Comparison of ENCODE assay signal across 8 cellular contexts in genomic region chr1:156813750-156814570, GRCh38. TPM values are rescaled to one million over a fixed set of nuclear protein-coding genes. Genes with fewer than 3 reads are reported as not detected.
DNase-seq lines count a peak whose midpoint lies in the region; ATAC-seq and TF ChIP-seq lines count a peak whose summit lies in the region.

No MANE protein-coding gene starts in this region.

- peaks cover 66% of the 10 kb centered on the region for H3K36me3 Mint-ChIP-seq in activated naive CD4-positive, alpha-beta T cell treated with anti-CD3 and anti-CD28 coated beads for 36 hours (ENCODE audit: low read depth)

- no peaks in the 10 kb centered on the region for H3K79me2 ChIP-seq in parathyroid adenoma

- peaks cover 62% of the 10 kb centered on the region for H3K4me1 Mint-ChIP-seq in activated naive CD4-positive, alpha-beta T cell treated with anti-CD3 and anti-CD28 coated beads for 36 hours (ENCODE audit: low read depth)

- H3K9me3 ChIP-seq in parathyroid adenoma (ENCODE audit: control insufficient read depth, low read length): no peaks in the 10 kb centered on the region
- no peaks in the 10 kb centered on the region for H3K9me3 ChIP-seq in tibial nerve

- peak overlapping the region; percentile 100 for H3K27ac Mint-ChIP-seq in activated naive CD4-positive, alpha-beta T cell treated with anti-CD3 and anti-CD28 coated beads for 36 hours

- H3K4me3 ChIP-seq in AG09309 (ENCODE audit: control insufficient read depth, low read depth, low read length) (no peak overlapping the region; the same call in 1 of the 2 replicates), parathyroid adenoma (ENCODE audit: low read depth, low read length) (peak overlapping the region; percentile 49), tibial nerve (peak overlapping the region; percentile 27 to 60 (median 54))

- DNase-seq in AG09309 (ENCODE audit: low read depth) (no peak), GM20000 (ENCODE audit: low spot score) (peak; percentile 80), RPMI7951 (ENCODE audit: low read depth) (peak; percentile 29), Right ventricle myocardium superior (peak; percentile 77), tibial nerve (ENCODE audit: low spot score in 2 of 2) (peak; percentile 33 to 43), NCI-H446 (lab: John Stamatoyannopoulos, UW) (no peak)
- peak; percentile 77 for DNase-seq in activated naive CD4-positive, alpha-beta T cell treated with anti-CD3 and anti-CD28 coated beads for 36 hours

- peak; percentile 75 for ATAC-seq in Right ventricle myocardium superior (ENCODE audit: poor library complexity)

- TF ChIP-seq CTCF in AG09309 (IDR thresholded peaks at IDR 0.05; ENCODE audit: control insufficient read depth, insufficient read depth, low read depth, low read length, missing control alignments) (peak; percentile 48), GM20000 (IDR thresholded peaks at IDR 0.05; ENCODE audit: extremely low read depth, missing control alignments) (peak; percentile 70), parathyroid adenoma (IDR thresholded peaks at IDR 0.05) (peak; percentile 52), tibial nerve (IDR thresholded peaks at IDR 0.05) (peak; percentile 48 to 76 (median 63))

- H3K27me3 ChIP-seq in parathyroid adenoma (ENCODE audit: control insufficient read depth, insufficient read depth, low read length): no peaks in the 10 kb centered on the region
- H3K27me3 ChIP-seq in tibial nerve: no peaks in the 10 kb centered on the region

- no peaks in the 10 kb centered on the region for H3K27me3 Mint-ChIP-seq in activated naive CD4-positive, alpha-beta T cell treated with anti-CD3 and anti-CD28 coated beads for 36 hours (ENCODE audit: low read depth)

- H3K4me3 Mint-ChIP-seq in activated naive CD4-positive, alpha-beta T cell treated with anti-CD3 and anti-CD28 coated beads for 36 hours: peak overlapping the region; percentile 93

- peak overlapping the region; percentile 51 for H2AFZ ChIP-seq in parathyroid adenoma

- H3K27ac ChIP-seq in parathyroid adenoma (no peak overlapping the region), tibial nerve (peak overlapping the region in 2 of 4 donors; percentile 44 to 45)

- H3K4me2 ChIP-seq in parathyroid adenoma (ENCODE audit: low read length): peak overlapping the region; percentile 80

- 13 to 22% methylated on average over 27 to 29 of the region's 60 CpGs for WGBS in tibial nerve, 2 donors

- no peak for TF ChIP-seq EP300 in tibial nerve (IDR thresholded peaks at IDR 0.05)

- TF ChIP-seq POLR2A in tibial nerve (IDR thresholded peaks at IDR 0.05): no peak

- no peak overlapping the region for H3K9ac ChIP-seq in parathyroid adenoma

- intact Hi-C loops in activated naive CD4-positive, alpha-beta T cell treated with anti-CD3 and anti-CD28 coated beads for 36 hours (cut with micrococcal nuclease): no loop called here
- intact Hi-C loops in Right ventricle myocardium superior (cut with DNase I): no loop called here

- CTCF ChIA-PET in activated naive CD4-positive, alpha-beta T cell treated with anti-CD3 and anti-CD28 coated beads for 36 hours (lab: Charles Lee): interaction anchor here (0.7 to 3.4 kb wide), 12 partner anchors 8 to 124 kb away, joined by 3 to 18 read pairs (median 4); partner anchors contain the start of genes INSRR and NTRK1

- H3K9me3 Mint-ChIP-seq in activated naive CD4-positive, alpha-beta T cell treated with anti-CD3 and anti-CD28 coated beads for 36 hours: no peaks in the 10 kb centered on the region

- H3K4me1 ChIP-seq in parathyroid adenoma (no peaks in the 10 kb centered on the region), tibial nerve (peaks cover 0 to 22% (median 15%) of the 10 kb centered on the region in 4 donors)

- H3K36me3 ChIP-seq in parathyroid adenoma (ENCODE audit: control insufficient read depth, insufficient read depth, low read length): no peaks in the 10 kb centered on the region
- no peaks in the 10 kb centered on the region for H3K36me3 ChIP-seq in tibial nerve

RNA-seq across cellular contexts. Expression of gene SH2D2A, which starts 2.7 kb away (rescaled TPM):
- 0.48 TPM in 1 of 2 replicates, not detected in the other for total RNA-seq in RPMI7951 (2014; rRNA removed; shearing (Covaris generic))
- 100 to 1,000 TPM; 134 to 138 TPM for total RNA-seq in activated naive CD4-positive, alpha-beta T cell treated with anti-CD3 and anti-CD28 coated beads for 36 hours
- total RNA-seq in Right ventricle myocardium superior (1.1 TPM), tibial nerve (1 to 10 TPM in 2 of 4 donors, under 1 TPM in 1, not detected in 1; 0.78 to 7.2 (median 2.9) TPM)

RNA-seq across cellular contexts. Expression of gene INSRR, which starts 45.0 kb away (rescaled TPM):
- not detected in 2 replicates for total RNA-seq in RPMI7951 (2014; rRNA removed; shearing (Covaris generic))
- not detected for total RNA-seq in activated naive CD4-positive, alpha-beta T cell treated with anti-CD3 and anti-CD28 coated beads for 36 hours
- total RNA-seq in Right ventricle myocardium superior (0.40 TPM), tibial nerve (under 1 TPM; under 0.01 to 0.60 (median 0.20) TPM)

RNA-seq across cellular contexts. Expression of gene PRCC, which starts 46.6 kb away (rescaled TPM):
- 18.1 and 25.0 TPM in 2 replicates for total RNA-seq in RPMI7951 (2014; rRNA removed; shearing (Covaris generic))
- total RNA-seq in activated naive CD4-positive, alpha-beta T cell treated with anti-CD3 and anti-CD28 coated beads for 36 hours: 10 to 100 TPM; 55.2 to 55.8 TPM
- total RNA-seq in Right ventricle myocardium superior: 39.4 TPM
- total RNA-seq in tibial nerve: 10 to 100 TPM; 25.1 to 44.6 (median 30.8) TPM

RNA-seq across cellular contexts. Expression of gene NTRK1, which starts 46.7 kb away (rescaled TPM):
- total RNA-seq in RPMI7951 (2014; rRNA removed; shearing (Covaris generic)): not detected in 2 replicates
- under 1 TPM in 1 of 2 experiments, not detected in 1; 0.67 TPM for total RNA-seq in activated naive CD4-positive, alpha-beta T cell treated with anti-CD3 and anti-CD28 coated beads for 36 hours
- total RNA-seq in Right ventricle myocardium superior: 2.5 TPM
- total RNA-seq in tibial nerve: under 1 TPM in 3 of 4 donors, not detected in 1; 0.22 to 0.42 (median 0.39) TPM

Comparison
In these comparisons a context has a peak if more than half of its experiments do, and no peak if none do; other contexts are left out.
1. DNase-seq: peak in GM20000 (single experiment), RPMI7951 (single experiment), activated naive CD4-positive, alpha-beta T cell treated with anti-CD3 and anti-CD28 coated beads for 36 hours (single experiment), Right ventricle myocardium superior (single experiment) and tibial nerve (2 of 2); none in AG09309 (single experiment) and NCI-H446 (0 of 2).
2. RNA of gene SH2D2A, which starts 2.7 kb away (total RNA-seq): 134 to 138 TPM in activated naive CD4-positive, alpha-beta T cell treated with anti-CD3 and anti-CD28 coated beads for 36 hours; 0.78 to 7.2 TPM in tibial nerve, 1.1 TPM in Right ventricle myocardium superior (single experiment) and 0.48 TPM in RPMI7951; every median in the first group is over 10 times any median in the second.
3. Peak in every context shown above with its lines, with median percentiles within 50 percentile points of each other: CTCF ChIP-seq.